In genomic region chr12:31001581-31002360, GRCh38 we compare ENCODE assay signal across 16 cellular contexts.
"Had no signal": no experiment of that assay in that cellular context is flagged by ENCODE, and none has a peak within 500 bp of the region (broad histone marks: within the 10 kb centered on the region; RNA-seq: fewer than 3 reads in every experiment).

No MANE protein-coding gene starts in this region.

- H3K9me3 ChIP-seq: mucosa of descending colon, neutrophil, right atrium auricular region had no signal

- H3K4me1 ChIP-seq: right atrium auricular region had no signal

- H3K27me3 ChIP-seq: dorsolateral prefrontal cortex, neutrophil, right atrium auricular region had no signal

- ATAC-seq: esophagus mucosa, left colon, left ventricle myocardium superior, mucosa of descending colon had no signal

- H3K36me3 Mint-ChIP-seq: immature natural killer cell had no signal

- H3K4me3 ChIP-seq: coronary artery, dorsolateral prefrontal cortex, mucosa of descending colon, right atrium auricular region had no signal

- H3K4me3 Mint-ChIP-seq: immature natural killer cell, nephron had no signal

- H3K9me3 Mint-ChIP-seq: immature natural killer cell, nephron had no signal

- DNase-seq: central memory CD4-positive, alpha-beta T cell; effector CD8-positive, alpha-beta T cell; immature natural killer cell; left colon; left ventricle myocardium superior; small intestine; stimulated activated CD4-positive, alpha-beta T cell treated with anti-CD3 and anti-CD28 coated beads, Interleukin-2, amount 100 ng/mL, for 48 hours; stimulated activated naive CD4-positive, alpha-beta T cell treated with Interleukin-2 at 50 U/mL for 16 hours; trophoblast cell had no signal

- H3K27ac Mint-ChIP-seq: immature natural killer cell, nephron had no signal

- H3K4me1 Mint-ChIP-seq: immature natural killer cell, nephron had no signal

- H3K36me3 ChIP-seq: neutrophil, right atrium auricular region had no signal

- H3K27ac ChIP-seq: coronary artery, dorsolateral prefrontal cortex, neutrophil, right atrium auricular region had no signal
